ENCODE assay signal across 1 cellular context in genomic region chr17:78421534-78422266, GRCh38.
TF ChIP-seq lines count a peak whose summit lies in the region.

No MANE protein-coding gene starts in this region.

TF ChIP-seq in HepG2, 621 proteins besides CTCF, POLR2A, EP300 and RAD21 (continued from another document and continues in another):
- TF ChIP-seq, protein P1, sequence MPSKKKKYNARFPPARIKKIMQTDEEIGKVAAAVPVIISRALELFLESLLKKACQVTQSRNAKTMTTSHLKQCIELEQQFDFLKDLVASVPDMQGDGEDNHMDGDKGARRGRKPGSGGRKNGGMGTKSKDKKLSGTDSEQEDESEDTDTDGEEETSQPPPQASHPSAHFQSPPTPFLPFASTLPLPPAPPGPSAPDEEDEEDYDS (CRISPR knock-in tag; IDR thresholded peaks at IDR 0.05), result peak; percentile 56
- TF ChIP-seq CENPX (CRISPR knock-in tag; IDR thresholded peaks at IDR 0.05), result no peak
- peak; percentile 85 for TF ChIP-seq MXD4 (CRISPR knock-in tag; IDR thresholded peaks at IDR 0.05)
- TF ChIP-seq BCL6 (CRISPR knock-in tag; IDR thresholded peaks at IDR 0.05), result peak; percentile 99
- TF ChIP-seq ZNF30 (CRISPR knock-in tag; IDR thresholded peaks at IDR 0.05), result no peak
- TF ChIP-seq ZFP82 (CRISPR knock-in tag; IDR thresholded peaks at IDR 0.05; ENCODE audit: borderline replicate concordance), result no peak
- TF ChIP-seq SRF (IDR thresholded peaks at IDR 0.05; ENCODE audit: low read depth, low read length), result peak; percentile 54; the same call in 1 of the 2 replicates
- TF ChIP-seq ZNF552 (CRISPR knock-in tag; IDR thresholded peaks at IDR 0.05; ENCODE audit: borderline replicate concordance), result peak; percentile 80
- TF ChIP-seq ZNF556 (CRISPR knock-in tag; IDR thresholded peaks at IDR 0.05; ENCODE audit: borderline replicate concordance), result peak; percentile 93; the same call in 1 of the 2 replicates
- peak; percentile 20; the same call in 1 of the 2 replicates for TF ChIP-seq ZNF83 (CRISPR knock-in tag; IDR thresholded peaks at IDR 0.05; ENCODE audit: borderline replicate concordance)
- TF ChIP-seq MLXIP (CRISPR knock-in tag; IDR thresholded peaks at IDR 0.05; ENCODE audit: borderline replicate concordance), result no peak
- TF ChIP-seq, protein P2, sequence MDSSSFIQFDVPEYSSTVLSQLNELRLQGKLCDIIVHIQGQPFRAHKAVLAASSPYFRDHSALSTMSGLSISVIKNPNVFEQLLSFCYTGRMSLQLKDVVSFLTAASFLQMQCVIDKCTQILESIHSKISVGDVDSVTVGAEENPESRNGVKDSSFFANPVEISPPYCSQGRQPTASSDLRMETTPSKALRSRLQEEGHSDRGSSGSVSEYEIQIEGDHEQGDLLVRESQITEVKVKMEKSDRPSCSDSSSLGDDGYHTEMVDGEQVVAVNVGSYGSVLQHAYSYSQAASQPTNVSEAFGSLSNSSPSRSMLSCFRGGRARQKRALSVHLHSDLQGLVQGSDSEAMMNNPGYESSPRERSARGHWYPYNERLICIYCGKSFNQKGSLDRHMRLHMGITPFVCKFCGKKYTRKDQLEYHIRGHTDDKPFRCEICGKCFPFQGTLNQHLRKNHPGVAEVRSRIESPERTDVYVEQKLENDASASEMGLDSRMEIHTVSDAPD (CRISPR knock-in tag; IDR thresholded peaks at IDR 0.05), result peak; percentile 99
- TF ChIP-seq DDIT3 (CRISPR knock-in tag; IDR thresholded peaks at IDR 0.05), result no peak
- TF ChIP-seq ZKSCAN5 (CRISPR knock-in tag; IDR thresholded peaks at IDR 0.05), result no peak
- peak; percentile 59; the same call in 1 of the 2 replicates for TF ChIP-seq KMT2B (CRISPR knock-in tag; IDR thresholded peaks at IDR 0.05)
- TF ChIP-seq ZNF335 (CRISPR knock-in tag; IDR thresholded peaks at IDR 0.05), result peak; percentile 68; the same call in 1 of the 2 replicates
- TF ChIP-seq ZNF235 (CRISPR knock-in tag; IDR thresholded peaks at IDR 0.05; ENCODE audit: borderline replicate concordance), result no peak
- TF ChIP-seq HNF4G (IDR thresholded peaks at IDR 0.05; ENCODE audit: borderline replicate concordance, low read depth, low read length), result peak; percentile 86
- peak; percentile 64; the same call in 1 of the 2 replicates for TF ChIP-seq HNF4G (CRISPR knock-in tag; IDR thresholded peaks at IDR 0.05; ENCODE audit: borderline replicate concordance, low read depth)
- 0 out of 2 replicates have a peak, but pooled peaks have one; percentile 74 for TF ChIP-seq DNMT1 (CRISPR knock-in tag; IDR thresholded peaks at IDR 0.05)
- TF ChIP-seq AKAP8 (CRISPR knock-in tag; IDR thresholded peaks at IDR 0.05), result peak; percentile 94
- TF ChIP-seq ZNF256 (CRISPR knock-in tag; conservative IDR thresholded peaks at IDR 0.05), result no peak; the same call in 1 of the 2 replicates
- TF ChIP-seq ZBTB10 (CRISPR knock-in tag; IDR thresholded peaks at IDR 0.05; ENCODE audit: borderline replicate concordance), result peak; percentile 96
- TF ChIP-seq XBP1 (CRISPR knock-in tag; IDR thresholded peaks at IDR 0.05), result no peak
- TF ChIP-seq RBM22 (optimal IDR thresholded peaks at IDR 0.05; ENCODE audit: low read length), result peak; percentile 92
- no peak for TF ChIP-seq HCFC1 (IDR thresholded peaks at IDR 0.05; ENCODE audit: low read depth, low read length)
- TF ChIP-seq ZNF772 (CRISPR knock-in tag; IDR thresholded peaks at IDR 0.05), result peak; percentile 95
- TF ChIP-seq ZNF274 (CRISPR knock-in tag; IDR thresholded peaks at IDR 0.05), result no peak
- TF ChIP-seq JDP2 (CRISPR knock-in tag; IDR thresholded peaks at IDR 0.05; ENCODE audit: borderline replicate concordance), result no peak
- TF ChIP-seq TAF1 (CRISPR knock-in tag; IDR thresholded peaks at IDR 0.05), result no peak
- TF ChIP-seq TBX2 (CRISPR knock-in tag; IDR thresholded peaks at IDR 0.05; ENCODE audit: borderline replicate concordance), result peak; percentile 100
- TF ChIP-seq, protein P3, sequence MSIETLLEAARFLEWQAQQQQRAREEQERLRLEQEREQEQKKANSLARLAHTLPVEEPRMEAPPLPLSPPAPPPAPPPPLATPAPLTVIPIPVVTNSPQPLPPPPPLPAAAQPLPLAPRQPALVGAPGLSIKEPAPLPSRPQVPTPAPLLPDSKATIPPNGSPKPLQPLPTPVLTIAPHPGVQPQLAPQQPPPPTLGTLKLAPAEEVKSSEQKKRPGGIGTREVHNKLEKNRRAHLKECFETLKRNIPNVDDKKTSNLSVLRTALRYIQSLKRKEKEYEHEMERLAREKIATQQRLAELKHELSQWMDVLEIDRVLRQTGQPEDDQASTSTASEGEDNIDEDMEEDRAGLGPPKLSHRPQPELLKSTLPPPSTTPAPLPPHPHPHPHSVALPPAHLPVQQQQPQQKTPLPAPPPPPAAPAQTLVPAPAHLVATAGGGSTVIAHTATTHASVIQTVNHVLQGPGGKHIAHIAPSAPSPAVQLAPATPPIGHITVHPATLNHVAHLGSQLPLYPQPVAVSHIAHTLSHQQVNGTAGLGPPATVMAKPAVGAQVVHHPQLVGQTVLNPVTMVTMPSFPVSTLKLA (IDR thresholded peaks at IDR 0.05), result no peak; the same call in 1 of the 2 replicates
- TF ChIP-seq, protein P4, sequence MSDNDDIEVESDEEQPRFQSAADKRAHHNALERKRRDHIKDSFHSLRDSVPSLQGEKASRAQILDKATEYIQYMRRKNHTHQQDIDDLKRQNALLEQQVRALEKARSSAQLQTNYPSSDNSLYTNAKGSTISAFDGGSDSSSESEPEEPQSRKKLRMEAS (IDR thresholded peaks at IDR 0.05), result peak; percentile 89
- TF ChIP-seq, protein P5, sequence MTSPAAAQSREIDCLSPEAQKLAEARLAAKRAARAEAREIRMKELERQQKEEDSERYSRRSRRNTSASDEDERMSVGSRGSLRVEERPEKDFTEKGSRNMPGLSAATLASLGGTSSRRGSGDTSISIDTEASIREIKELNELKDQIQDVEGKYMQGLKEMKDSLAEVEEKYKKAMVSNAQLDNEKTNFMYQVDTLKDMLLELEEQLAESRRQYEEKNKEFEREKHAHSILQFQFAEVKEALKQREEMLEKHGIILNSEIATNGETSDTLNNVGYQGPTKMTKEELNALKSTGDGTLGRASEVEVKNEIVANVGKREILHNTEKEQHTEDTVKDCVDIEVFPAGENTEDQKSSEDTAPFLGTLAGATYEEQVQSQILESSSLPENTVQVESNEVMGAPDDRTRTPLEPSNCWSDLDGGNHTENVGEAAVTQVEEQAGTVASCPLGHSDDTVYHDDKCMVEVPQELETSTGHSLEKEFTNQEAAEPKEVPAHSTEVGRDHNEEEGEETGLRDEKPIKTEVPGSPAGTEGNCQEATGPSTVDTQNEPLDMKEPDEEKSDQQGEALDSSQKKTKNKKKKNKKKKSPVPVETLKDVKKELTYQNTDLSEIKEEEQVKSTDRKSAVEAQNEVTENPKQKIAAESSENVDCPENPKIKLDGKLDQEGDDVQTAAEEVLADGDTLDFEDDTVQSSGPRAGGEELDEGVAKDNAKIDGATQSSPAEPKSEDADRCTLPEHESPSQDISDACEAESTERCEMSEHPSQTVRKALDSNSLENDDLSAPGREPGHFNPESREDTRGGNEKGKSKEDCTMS (CRISPR knock-in tag; conservative IDR thresholded peaks at IDR 0.05), result no peak
- peak; percentile 92 for TF ChIP-seq KDM6A (CRISPR knock-in tag; IDR thresholded peaks at IDR 0.05; ENCODE audit: low read depth)
- peak; percentile 88 for TF ChIP-seq SAP130 (CRISPR knock-in tag; IDR thresholded peaks at IDR 0.05; ENCODE audit: low read depth)
- TF ChIP-seq ZNF550 (CRISPR knock-in tag; IDR thresholded peaks at IDR 0.05; ENCODE audit: borderline replicate concordance), result peak; percentile 70; the same call in 1 of the 2 replicates
- TF ChIP-seq ZNF24 (IDR thresholded peaks at IDR 0.05), result no peak
- peak; percentile 86 for TF ChIP-seq JUND (CRISPR knock-in tag; IDR thresholded peaks at IDR 0.05)
- peak; percentile 98 for TF ChIP-seq PITX1 (CRISPR knock-in tag; IDR thresholded peaks at IDR 0.05)
- TF ChIP-seq, protein P6, sequence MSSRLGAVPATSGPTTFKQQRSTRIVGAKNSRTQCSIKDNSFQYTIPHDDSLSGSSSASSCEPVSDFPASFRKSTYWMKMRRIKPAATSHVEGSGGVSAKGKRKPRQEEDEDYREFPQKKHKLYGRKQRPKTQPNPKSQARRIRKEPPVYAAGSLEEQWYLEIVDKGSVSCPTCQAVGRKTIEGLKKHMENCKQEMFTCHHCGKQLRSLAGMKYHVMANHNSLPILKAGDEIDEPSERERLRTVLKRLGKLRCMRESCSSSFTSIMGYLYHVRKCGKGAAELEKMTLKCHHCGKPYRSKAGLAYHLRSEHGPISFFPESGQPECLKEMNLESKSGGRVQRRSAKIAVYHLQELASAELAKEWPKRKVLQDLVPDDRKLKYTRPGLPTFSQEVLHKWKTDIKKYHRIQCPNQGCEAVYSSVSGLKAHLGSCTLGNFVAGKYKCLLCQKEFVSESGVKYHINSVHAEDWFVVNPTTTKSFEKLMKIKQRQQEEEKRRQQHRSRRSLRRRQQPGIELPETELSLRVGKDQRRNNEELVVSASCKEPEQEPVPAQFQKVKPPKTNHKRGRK (CRISPR knock-in tag; IDR thresholded peaks at IDR 0.05), result no peak
- no peak for TF ChIP-seq ZNF672 (CRISPR knock-in tag; IDR thresholded peaks at IDR 0.05)
- TF ChIP-seq, protein P7, sequence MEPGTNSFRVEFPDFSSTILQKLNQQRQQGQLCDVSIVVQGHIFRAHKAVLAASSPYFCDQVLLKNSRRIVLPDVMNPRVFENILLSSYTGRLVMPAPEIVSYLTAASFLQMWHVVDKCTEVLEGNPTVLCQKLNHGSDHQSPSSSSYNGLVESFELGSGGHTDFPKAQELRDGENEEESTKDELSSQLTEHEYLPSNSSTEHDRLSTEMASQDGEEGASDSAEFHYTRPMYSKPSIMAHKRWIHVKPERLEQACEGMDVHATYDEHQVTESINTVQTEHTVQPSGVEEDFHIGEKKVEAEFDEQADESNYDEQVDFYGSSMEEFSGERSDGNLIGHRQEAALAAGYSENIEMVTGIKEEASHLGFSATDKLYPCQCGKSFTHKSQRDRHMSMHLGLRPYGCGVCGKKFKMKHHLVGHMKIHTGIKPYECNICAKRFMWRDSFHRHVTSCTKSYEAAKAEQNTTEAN (CRISPR knock-in tag; conservative IDR thresholded peaks at IDR 0.05), result 0 out of 2 replicates have a peak, but pooled peaks have one; percentile 25
